Comparison of ENCODE assay signal across 32 cellular contexts in the genomic region with DNA sequence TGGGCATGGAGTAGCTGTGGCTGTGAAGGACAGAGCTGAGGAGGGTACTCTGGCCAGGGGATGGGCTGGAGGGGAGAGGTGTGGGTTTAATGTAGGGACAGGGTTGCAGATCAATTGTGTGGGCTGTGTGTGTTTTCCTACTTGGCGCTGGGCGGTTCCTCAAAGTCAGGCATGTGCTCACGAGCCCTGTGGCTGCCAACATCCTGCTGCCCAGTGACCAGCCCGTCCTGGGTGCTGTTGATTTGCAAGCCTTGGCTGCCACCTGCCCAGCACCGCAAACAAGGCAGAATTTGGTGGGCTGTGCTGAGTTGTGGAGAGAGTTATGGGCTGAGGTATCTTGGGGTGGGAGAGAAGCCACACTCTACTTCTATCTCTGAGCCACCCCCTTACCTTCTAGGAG.
DNase-seq lines count a peak whose midpoint lies in the region; FAIRE-seq and TF ChIP-seq lines count a peak whose summit lies in the region.
"Had no signal": no experiment of that assay in that cellular context is flagged by ENCODE, and none has a peak within 500 bp of the region (broad histone marks: within the 10 kb centered on the region; RNA-seq: fewer than 3 reads in every experiment).

No MANE protein-coding gene starts in this region.

- peaks cover 14% of the 10 kb centered on the region for H3K4me1 Mint-ChIP-seq in activated CD4-positive, alpha-beta T cell treated with anti-CD3 and anti-CD28 coated beads, Interleukin-2, amount 10 ng/mL, durations not matched to agents 24 days and 14 days
- H3K4me1 Mint-ChIP-seq in mesothelial cell of epicardium, result peaks cover 18% of the 10 kb centered on the region

- no peak for DNase-seq in activated CD4-positive, alpha-beta T cell treated with anti-CD3 and anti-CD28 coated beads, Interleukin-2, amount 10 ng/mL, durations not matched to agents 24 days and 14 days
- no peak for DNase-seq in activated CD4-positive, alpha-beta T cell treated with anti-CD3 and anti-CD28 coated beads, Interleukin-2, amount 50 U/mL, for 4 hours
- no peak for DNase-seq in SJCRH30
- DNase-seq in mesothelial cell of epicardium (ENCODE audit: low spot score in 2 of 2, unreplicated experiment in 2 of 2), result no peak
- peak; percentile 49 for DNase-seq in small intestine
- DNase-seq in stimulated activated naive CD4-positive, alpha-beta T cell (lab: John Stamatoyannopoulos, UW), result no peak
- no peak for DNase-seq in NOMO-1 treated with DMSO at 0.1 percent for 48 hours (lab: John Stamatoyannopoulos, UW; ENCODE audit: unreplicated experiment)
- no peak for DNase-seq in H54 (ENCODE audit: insufficient read length, low spot score)
- DNase-seq: 8988T; activated gamma-delta T cell treated with Interleukin-2 at 50 U/mL for 16 hours; activated T-cell treated with anti-CD3 and anti-CD28 coated beads, Interleukin-2, amount 50 U/mL, for 1 hour; AML-193; CD8-positive, alpha-beta T cell; central memory CD4-positive, alpha-beta T cell; EL; glutamatergic neuron; Kasumi-1; left ventricle myocardium inferior; mesendoderm; natural killer cell; NCI-H1417 treated with DMSO at 0.1 percent for 48 hours; NCI-H2081 treated with DMSO at 0.1 percent for 48 hours; NCI-H2227 treated with DMSO at 0.1 percent for 48 hours; NCI-H526; NK-92 treated with Interleukin-12 subunit alpha and Interleukin-12 subunit beta, amount 100 ng/mL, for 24 hours; PC-3; SK-N-SH; stimulated activated naive CD4-positive, alpha-beta T cell treated with Interleukin-2 at 50 U/mL for 16 hours; T-helper 17 cell had no signal

- no peaks in the 10 kb centered on the region for H3K9me3 ChIP-seq in SJCRH30 (replicated peaks)
- H3K9me3 ChIP-seq in small intestine (ENCODE audit: control insufficient read depth, low read depth), result no peaks in the 10 kb centered on the region
- H3K9me3 ChIP-seq: left ventricle myocardium inferior, SK-N-SH had no signal

- H3K4me3 Mint-ChIP-seq in activated CD4-positive, alpha-beta T cell treated with anti-CD3 and anti-CD28 coated beads, Interleukin-2, amount 10 ng/mL, durations not matched to agents 24 days and 14 days, result no peak overlapping the region
- no peak overlapping the region for H3K4me3 Mint-ChIP-seq in mesothelial cell of epicardium
- H3K4me3 Mint-ChIP-seq: CD8-positive, alpha-beta T cell; dendritic cell treated with granulocyte-macrophage colony-stimulating factor and Interleukin-4, amounts not matched to agents 40 ng/mL and 50 ng/mL, for 4 days; natural killer cell; T-helper 17 cell had no signal

- H3K27me3 Mint-ChIP-seq in activated CD4-positive, alpha-beta T cell treated with anti-CD3 and anti-CD28 coated beads, Interleukin-2, amount 10 ng/mL, durations not matched to agents 24 days and 14 days, result no peaks in the 10 kb centered on the region
- peaks cover 2% of the 10 kb centered on the region for H3K27me3 Mint-ChIP-seq in mesothelial cell of epicardium (ENCODE audit: low read depth)
- H3K27me3 Mint-ChIP-seq: dendritic cell treated with granulocyte-macrophage colony-stimulating factor and Interleukin-4, amounts not matched to agents 40 ng/mL and 50 ng/mL, for 4 days; T-helper 17 cell had no signal

- no peak for FAIRE-seq in small intestine (lab: Jason Lieb, UNC)
- no peak for FAIRE-seq in H54 (lab: Jason Lieb, UNC)
- FAIRE-seq: astrocyte, GM12878 had no signal

- H3K4me3 ChIP-seq in SJCRH30 (no peak overlapping the region), small intestine (ENCODE audit: low read depth in 1 of 2, low read length in 2 of 2) (no peak overlapping the region)
- H3K4me3 ChIP-seq: GM12878, left ventricle myocardium inferior had no signal

- 14 to 63% (median 37%) methylated on average over 5 of the region's 5 CpGs for WGBS in small intestine, 3 donors

- H3K4me1 ChIP-seq in SJCRH30 (peaks cover 28% of the 10 kb centered on the region), small intestine (ENCODE audit: control insufficient read depth in 2 of 2, insufficient read depth in 1 of 2, low read depth in 1 of 2, low read length in 1 of 2) (peaks cover 8 to 9% of the 10 kb centered on the region in 2 donors)

- no peaks in the 10 kb centered on the region for H3K9me3 Mint-ChIP-seq in activated CD4-positive, alpha-beta T cell treated with anti-CD3 and anti-CD28 coated beads, Interleukin-2, amount 10 ng/mL, durations not matched to agents 24 days and 14 days
- no peaks in the 10 kb centered on the region for H3K9me3 Mint-ChIP-seq in mesothelial cell of epicardium
- H3K9me3 Mint-ChIP-seq: CD8-positive, alpha-beta T cell; dendritic cell treated with granulocyte-macrophage colony-stimulating factor and Interleukin-4, amounts not matched to agents 40 ng/mL and 50 ng/mL, for 4 days; natural killer cell had no signal

- peak overlapping the region; percentile 84 for H3K27ac ChIP-seq in SJCRH30
- peak overlapping the region; percentile 37 to 49 for H3K27ac ChIP-seq in small intestine (ENCODE audit: low read depth in 1 of 2, low read length in 1 of 2)
- H3K27ac ChIP-seq: left ventricle myocardium inferior had no signal

- peak overlapping the region; percentile 71 for H3K27ac Mint-ChIP-seq in activated CD4-positive, alpha-beta T cell treated with anti-CD3 and anti-CD28 coated beads, Interleukin-2, amount 10 ng/mL, durations not matched to agents 24 days and 14 days
- H3K27ac Mint-ChIP-seq in mesothelial cell of epicardium, result peak overlapping the region; percentile 55
- H3K27ac Mint-ChIP-seq: CD8-positive, alpha-beta T cell; dendritic cell treated with granulocyte-macrophage colony-stimulating factor and Interleukin-4, amounts not matched to agents 40 ng/mL and 50 ng/mL, for 4 days; natural killer cell had no signal

- H3K36me3 ChIP-seq in SJCRH30 (no peaks in the 10 kb centered on the region), small intestine (ENCODE audit: control insufficient read depth in 2 of 2, insufficient read depth in 2 of 2, low read length in 2 of 2) (no peaks in the 10 kb centered on the region)
- H3K36me3 ChIP-seq: left ventricle myocardium inferior had no signal

- no peak for TF ChIP-seq CTCF in mesothelial cell of epicardium (IDR thresholded peaks at IDR 0.05; ENCODE audit: unreplicated experiment)

- H3K36me3 Mint-ChIP-seq in activated CD4-positive, alpha-beta T cell treated with anti-CD3 and anti-CD28 coated beads, Interleukin-2, amount 10 ng/mL, durations not matched to agents 24 days and 14 days (ENCODE audit: low read depth), result peaks cover 32% of the 10 kb centered on the region
- no peaks in the 10 kb centered on the region for H3K36me3 Mint-ChIP-seq in mesothelial cell of epicardium
- H3K36me3 Mint-ChIP-seq: CD8-positive, alpha-beta T cell; natural killer cell had no signal

- no peak for TF ChIP-seq POLR2A in H54 (IDR thresholded peaks at IDR 0.05; ENCODE audit: low read depth, low read length)

- intact Hi-C loops in activated CD4-positive, alpha-beta T cell treated with anti-CD3 and anti-CD28 coated beads, Interleukin-2, amount 10 ng/mL, durations not matched to agents 24 days and 14 days (cut with micrococcal nuclease), result no loop called here

- H3K27me3 ChIP-seq in SJCRH30 (no peaks in the 10 kb centered on the region), small intestine (ENCODE audit: control insufficient read depth in 2 of 2, insufficient read depth in 2 of 2, low read length in 2 of 2) (no peaks in the 10 kb centered on the region)
